ENCODE assay signal across 1 cellular context in the genomic region with DNA sequence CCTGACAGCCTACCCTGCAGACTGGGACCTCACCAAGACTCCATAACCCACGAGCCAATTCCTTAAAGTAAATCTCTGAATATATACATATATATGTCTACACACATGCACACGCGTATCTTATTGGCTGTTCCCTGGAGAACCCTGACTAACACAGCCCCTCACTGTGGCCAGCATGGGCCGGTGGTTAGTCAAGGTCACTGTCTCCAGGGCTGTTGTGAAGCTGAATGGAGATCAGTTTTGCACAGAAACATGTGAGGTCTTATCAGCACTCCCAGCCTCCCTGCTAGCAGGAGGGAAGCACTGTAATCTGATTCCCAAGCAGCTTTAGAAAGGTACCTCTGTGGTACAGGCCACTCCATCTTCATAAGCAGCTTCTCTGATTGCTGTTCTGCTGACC.
TF ChIP-seq lines count a peak whose summit lies in the region.

No MANE protein-coding gene starts in this region.

TF ChIP-seq in HepG2, 621 proteins besides CTCF, POLR2A, EP300 and RAD21 (continued from another document and continues in another):
- TF ChIP-seq ZNF44 (CRISPR knock-in tag; IDR thresholded peaks at IDR 0.05) (no peak), ARNTL (CRISPR knock-in tag; IDR thresholded peaks at IDR 0.05) (no peak), XRCC5 (optimal IDR thresholded peaks at IDR 0.05; ENCODE audit: low read length) (peak; percentile 29), SIX1 (CRISPR knock-in tag; IDR thresholded peaks at IDR 0.05; ENCODE audit: borderline replicate concordance) (peak; percentile 80; the same call in 1 of the 2 replicates), IKZF4 (CRISPR knock-in tag; IDR thresholded peaks at IDR 0.05; ENCODE audit: borderline replicate concordance, low read depth, not compliant biosample characterization) (no peak), FOXK1 (CRISPR knock-in tag; IDR thresholded peaks at IDR 0.05; ENCODE audit: borderline replicate concordance, low read depth) (no peak), MED1 (CRISPR knock-in tag; IDR thresholded peaks at IDR 0.05) (0 out of 2 replicates have a peak, but pooled peaks have one; percentile 37), FOXO1 (CRISPR knock-in tag; IDR thresholded peaks at IDR 0.05) (peak; percentile 47; the same call in 1 of the 2 replicates), SALL1 (CRISPR knock-in tag; IDR thresholded peaks at IDR 0.05) (0 out of 2 replicates have a peak, but pooled peaks have one; percentile 21), SATB2 (CRISPR knock-in tag; IDR thresholded peaks at IDR 0.05) (no peak), TAF1 (CRISPR knock-in tag; IDR thresholded peaks at IDR 0.05) (no peak), HOXA5 (CRISPR knock-in tag; IDR thresholded peaks at IDR 0.05) (no peak), SIX4 (CRISPR knock-in tag; IDR thresholded peaks at IDR 0.05) (peak; percentile 93), GATAD2A (CRISPR knock-in tag; IDR thresholded peaks at IDR 0.05) (peak; percentile 23; the same call in 1 of the 2 replicates), ZNF788 (CRISPR knock-in tag; IDR thresholded peaks at IDR 0.05; ENCODE audit: borderline replicate concordance) (0 out of 2 replicates have a peak, but pooled peaks have one; percentile 40), RNF2 (conservative IDR thresholded peaks at IDR 0.05; ENCODE audit: low read depth) (no peak), ZNF644 (CRISPR knock-in tag; IDR thresholded peaks at IDR 0.05; ENCODE audit: low read depth) (0 out of 2 replicates have a peak, but pooled peaks have one; percentile 51), KDM2A (CRISPR knock-in tag; IDR thresholded peaks at IDR 0.05; ENCODE audit: borderline replicate concordance, low read depth) (no peak), KDM1A (CRISPR knock-in tag; IDR thresholded peaks at IDR 0.05) (0 out of 2 replicates have a peak, but pooled peaks have one; percentile 19), ZNF546 (CRISPR knock-in tag; conservative IDR thresholded peaks at IDR 0.05) (no peak)
- TF ChIP-seq, protein P1, sequence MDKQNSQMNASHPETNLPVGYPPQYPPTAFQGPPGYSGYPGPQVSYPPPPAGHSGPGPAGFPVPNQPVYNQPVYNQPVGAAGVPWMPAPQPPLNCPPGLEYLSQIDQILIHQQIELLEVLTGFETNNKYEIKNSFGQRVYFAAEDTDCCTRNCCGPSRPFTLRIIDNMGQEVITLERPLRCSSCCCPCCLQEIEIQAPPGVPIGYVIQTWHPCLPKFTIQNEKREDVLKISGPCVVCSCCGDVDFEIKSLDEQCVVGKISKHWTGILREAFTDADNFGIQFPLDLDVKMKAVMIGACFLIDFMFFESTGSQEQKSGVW (CRISPR knock-in tag; IDR thresholded peaks at IDR 0.05; ENCODE audit: borderline replicate concordance), result no peak
- TF ChIP-seq, protein P2, sequence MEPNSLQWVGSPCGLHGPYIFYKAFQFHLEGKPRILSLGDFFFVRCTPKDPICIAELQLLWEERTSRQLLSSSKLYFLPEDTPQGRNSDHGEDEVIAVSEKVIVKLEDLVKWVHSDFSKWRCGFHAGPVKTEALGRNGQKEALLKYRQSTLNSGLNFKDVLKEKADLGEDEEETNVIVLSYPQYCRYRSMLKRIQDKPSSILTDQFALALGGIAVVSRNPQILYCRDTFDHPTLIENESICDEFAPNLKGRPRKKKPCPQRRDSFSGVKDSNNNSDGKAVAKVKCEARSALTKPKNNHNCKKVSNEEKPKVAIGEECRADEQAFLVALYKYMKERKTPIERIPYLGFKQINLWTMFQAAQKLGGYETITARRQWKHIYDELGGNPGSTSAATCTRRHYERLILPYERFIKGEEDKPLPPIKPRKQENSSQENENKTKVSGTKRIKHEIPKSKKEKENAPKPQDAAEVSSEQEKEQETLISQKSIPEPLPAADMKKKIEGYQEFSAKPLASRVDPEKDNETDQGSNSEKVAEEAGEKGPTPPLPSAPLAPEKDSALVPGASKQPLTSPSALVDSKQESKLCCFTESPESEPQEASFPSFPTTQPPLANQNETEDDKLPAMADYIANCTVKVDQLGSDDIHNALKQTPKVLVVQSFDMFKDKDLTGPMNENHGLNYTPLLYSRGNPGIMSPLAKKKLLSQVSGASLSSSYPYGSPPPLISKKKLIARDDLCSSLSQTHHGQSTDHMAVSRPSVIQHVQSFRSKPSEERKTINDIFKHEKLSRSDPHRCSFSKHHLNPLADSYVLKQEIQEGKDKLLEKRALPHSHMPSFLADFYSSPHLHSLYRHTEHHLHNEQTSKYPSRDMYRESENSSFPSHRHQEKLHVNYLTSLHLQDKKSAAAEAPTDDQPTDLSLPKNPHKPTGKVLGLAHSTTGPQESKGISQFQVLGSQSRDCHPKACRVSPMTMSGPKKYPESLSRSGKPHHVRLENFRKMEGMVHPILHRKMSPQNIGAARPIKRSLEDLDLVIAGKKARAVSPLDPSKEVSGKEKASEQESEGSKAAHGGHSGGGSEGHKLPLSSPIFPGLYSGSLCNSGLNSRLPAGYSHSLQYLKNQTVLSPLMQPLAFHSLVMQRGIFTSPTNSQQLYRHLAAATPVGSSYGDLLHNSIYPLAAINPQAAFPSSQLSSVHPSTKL (CRISPR knock-in tag; IDR thresholded peaks at IDR 0.05), result peak; percentile 52
- TF ChIP-seq, protein P3, sequence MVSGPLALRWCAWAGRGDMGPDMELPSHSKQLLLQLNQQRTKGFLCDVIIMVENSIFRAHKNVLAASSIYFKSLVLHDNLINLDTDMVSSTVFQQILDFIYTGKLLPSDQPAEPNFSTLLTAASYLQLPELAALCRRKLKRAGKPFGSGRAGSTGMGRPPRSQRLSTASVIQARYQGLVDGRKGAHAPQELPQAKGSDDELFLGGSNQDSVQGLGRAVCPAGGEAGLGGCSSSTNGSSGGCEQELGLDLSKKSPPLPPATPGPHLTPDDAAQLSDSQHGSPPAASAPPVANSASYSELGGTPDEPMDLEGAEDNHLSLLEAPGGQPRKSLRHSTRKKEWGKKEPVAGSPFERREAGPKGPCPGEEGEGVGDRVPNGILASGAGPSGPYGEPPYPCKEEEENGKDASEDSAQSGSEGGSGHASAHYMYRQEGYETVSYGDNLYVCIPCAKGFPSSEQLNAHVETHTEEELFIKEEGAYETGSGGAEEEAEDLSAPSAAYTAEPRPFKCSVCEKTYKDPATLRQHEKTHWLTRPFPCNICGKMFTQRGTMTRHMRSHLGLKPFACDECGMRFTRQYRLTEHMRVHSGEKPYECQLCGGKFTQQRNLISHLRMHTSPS (CRISPR knock-in tag; IDR thresholded peaks at IDR 0.05; ENCODE audit: low read depth), result no peak
- TF ChIP-seq, protein P4, sequence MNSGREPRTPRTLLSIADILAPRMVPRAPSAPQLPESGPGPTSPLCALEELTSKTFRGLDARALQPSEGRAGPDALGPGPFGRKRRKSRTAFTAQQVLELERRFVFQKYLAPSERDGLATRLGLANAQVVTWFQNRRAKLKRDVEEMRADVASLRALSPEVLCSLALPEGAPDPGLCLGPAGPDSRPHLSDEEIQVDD (CRISPR knock-in tag; IDR thresholded peaks at IDR 0.05; ENCODE audit: borderline replicate concordance), result no peak
- TF ChIP-seq, protein P5, sequence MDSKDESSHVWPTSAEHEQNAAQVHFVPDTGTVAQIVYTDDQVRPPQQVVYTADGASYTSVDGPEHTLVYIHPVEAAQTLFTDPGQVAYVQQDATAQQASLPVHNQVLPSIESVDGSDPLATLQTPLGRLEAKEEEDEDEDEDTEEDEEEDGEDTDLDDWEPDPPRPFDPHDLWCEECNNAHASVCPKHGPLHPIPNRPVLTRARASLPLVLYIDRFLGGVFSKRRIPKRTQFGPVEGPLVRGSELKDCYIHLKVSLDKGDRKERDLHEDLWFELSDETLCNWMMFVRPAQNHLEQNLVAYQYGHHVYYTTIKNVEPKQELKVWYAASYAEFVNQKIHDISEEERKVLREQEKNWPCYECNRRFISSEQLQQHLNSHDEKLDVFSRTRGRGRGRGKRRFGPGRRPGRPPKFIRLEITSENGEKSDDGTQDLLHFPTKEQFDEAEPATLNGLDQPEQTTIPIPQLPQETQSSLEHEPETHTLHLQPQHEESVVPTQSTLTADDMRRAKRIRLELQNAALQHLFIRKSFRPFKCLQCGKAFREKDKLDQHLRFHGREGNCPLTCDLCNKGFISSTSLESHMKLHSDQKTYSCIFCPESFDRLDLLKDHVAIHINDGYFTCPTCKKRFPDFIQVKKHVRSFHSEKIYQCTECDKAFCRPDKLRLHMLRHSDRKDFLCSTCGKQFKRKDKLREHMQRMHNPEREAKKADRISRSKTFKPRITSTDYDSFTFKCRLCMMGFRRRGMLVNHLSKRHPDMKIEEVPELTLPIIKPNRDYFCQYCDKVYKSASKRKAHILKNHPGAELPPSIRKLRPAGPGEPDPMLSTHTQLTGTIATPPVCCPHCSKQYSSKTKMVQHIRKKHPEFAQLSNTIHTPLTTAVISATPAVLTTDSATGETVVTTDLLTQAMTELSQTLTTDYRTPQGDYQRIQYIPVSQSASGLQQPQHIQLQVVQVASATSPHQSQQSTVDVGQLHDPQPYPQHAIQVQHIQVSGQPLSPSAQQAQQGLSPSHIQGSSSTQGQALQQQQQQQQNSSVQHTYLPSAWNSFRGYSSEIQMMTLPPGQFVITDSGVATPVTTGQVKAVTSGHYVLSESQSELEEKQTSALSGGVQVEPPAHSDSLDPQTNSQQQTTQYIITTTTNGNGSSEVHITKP (CRISPR knock-in tag; IDR thresholded peaks at IDR 0.05; ENCODE audit: low read depth), result peak; percentile 75
- TF ChIP-seq, protein P6, sequence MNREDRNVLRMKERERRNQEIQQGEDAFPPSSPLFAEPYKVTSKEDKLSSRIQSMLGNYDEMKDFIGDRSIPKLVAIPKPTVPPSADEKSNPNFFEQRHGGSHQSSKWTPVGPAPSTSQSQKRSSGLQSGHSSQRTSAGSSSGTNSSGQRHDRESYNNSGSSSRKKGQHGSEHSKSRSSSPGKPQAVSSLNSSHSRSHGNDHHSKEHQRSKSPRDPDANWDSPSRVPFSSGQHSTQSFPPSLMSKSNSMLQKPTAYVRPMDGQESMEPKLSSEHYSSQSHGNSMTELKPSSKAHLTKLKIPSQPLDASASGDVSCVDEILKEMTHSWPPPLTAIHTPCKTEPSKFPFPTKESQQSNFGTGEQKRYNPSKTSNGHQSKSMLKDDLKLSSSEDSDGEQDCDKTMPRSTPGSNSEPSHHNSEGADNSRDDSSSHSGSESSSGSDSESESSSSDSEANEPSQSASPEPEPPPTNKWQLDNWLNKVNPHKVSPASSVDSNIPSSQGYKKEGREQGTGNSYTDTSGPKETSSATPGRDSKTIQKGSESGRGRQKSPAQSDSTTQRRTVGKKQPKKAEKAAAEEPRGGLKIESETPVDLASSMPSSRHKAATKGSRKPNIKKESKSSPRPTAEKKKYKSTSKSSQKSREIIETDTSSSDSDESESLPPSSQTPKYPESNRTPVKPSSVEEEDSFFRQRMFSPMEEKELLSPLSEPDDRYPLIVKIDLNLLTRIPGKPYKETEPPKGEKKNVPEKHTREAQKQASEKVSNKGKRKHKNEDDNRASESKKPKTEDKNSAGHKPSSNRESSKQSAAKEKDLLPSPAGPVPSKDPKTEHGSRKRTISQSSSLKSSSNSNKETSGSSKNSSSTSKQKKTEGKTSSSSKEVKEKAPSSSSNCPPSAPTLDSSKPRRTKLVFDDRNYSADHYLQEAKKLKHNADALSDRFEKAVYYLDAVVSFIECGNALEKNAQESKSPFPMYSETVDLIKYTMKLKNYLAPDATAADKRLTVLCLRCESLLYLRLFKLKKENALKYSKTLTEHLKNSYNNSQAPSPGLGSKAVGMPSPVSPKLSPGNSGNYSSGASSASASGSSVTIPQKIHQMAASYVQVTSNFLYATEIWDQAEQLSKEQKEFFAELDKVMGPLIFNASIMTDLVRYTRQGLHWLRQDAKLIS (CRISPR knock-in tag; IDR thresholded peaks at IDR 0.05), result no peak
- TF ChIP-seq, protein P7, sequence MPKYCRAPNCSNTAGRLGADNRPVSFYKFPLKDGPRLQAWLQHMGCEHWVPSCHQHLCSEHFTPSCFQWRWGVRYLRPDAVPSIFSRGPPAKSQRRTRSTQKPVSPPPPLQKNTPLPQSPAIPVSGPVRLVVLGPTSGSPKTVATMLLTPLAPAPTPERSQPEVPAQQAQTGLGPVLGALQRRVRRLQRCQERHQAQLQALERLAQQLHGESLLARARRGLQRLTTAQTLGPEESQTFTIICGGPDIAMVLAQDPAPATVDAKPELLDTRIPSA (CRISPR knock-in tag; IDR thresholded peaks at IDR 0.05; ENCODE audit: borderline replicate concordance), result no peak
- TF ChIP-seq, protein P8, sequence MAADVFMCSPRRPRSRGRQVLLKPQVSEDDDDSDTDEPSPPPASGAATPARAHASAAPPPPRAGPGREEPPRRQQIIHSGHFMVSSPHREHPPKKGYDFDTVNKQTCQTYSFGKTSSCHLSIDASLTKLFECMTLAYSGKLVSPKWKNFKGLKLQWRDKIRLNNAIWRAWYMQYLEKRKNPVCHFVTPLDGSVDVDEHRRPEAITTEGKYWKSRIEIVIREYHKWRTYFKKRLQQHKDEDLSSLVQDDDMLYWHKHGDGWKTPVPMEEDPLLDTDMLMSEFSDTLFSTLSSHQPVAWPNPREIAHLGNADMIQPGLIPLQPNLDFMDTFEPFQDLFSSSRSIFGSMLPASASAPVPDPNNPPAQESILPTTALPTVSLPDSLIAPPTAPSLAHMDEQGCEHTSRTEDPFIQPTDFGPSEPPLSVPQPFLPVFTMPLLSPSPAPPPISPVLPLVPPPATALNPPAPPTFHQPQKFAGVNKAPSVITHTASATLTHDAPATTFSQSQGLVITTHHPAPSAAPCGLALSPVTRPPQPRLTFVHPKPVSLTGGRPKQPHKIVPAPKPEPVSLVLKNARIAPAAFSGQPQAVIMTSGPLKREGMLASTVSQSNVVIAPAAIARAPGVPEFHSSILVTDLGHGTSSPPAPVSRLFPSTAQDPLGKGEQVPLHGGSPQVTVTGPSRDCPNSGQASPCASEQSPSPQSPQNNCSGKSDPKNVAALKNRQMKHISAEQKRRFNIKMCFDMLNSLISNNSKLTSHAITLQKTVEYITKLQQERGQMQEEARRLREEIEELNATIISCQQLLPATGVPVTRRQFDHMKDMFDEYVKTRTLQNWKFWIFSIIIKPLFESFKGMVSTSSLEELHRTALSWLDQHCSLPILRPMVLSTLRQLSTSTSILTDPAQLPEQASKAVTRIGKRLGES (CRISPR knock-in tag; IDR thresholded peaks at IDR 0.05; ENCODE audit: borderline replicate concordance), result no peak
- TF ChIP-seq, protein P9, sequence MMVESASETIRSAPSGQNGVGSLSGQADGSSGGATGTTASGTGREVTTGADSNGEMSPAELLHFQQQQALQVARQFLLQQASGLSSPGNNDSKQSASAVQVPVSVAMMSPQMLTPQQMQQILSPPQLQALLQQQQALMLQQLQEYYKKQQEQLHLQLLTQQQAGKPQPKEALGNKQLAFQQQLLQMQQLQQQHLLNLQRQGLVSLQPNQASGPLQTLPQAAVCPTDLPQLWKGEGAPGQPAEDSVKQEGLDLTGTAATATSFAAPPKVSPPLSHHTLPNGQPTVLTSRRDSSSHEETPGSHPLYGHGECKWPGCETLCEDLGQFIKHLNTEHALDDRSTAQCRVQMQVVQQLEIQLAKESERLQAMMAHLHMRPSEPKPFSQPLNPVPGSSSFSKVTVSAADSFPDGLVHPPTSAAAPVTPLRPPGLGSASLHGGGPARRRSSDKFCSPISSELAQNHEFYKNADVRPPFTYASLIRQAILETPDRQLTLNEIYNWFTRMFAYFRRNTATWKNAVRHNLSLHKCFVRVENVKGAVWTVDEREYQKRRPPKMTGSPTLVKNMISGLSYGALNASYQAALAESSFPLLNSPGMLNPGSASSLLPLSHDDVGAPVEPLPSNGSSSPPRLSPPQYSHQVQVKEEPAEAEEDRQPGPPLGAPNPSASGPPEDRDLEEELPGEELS (CRISPR knock-in tag; IDR thresholded peaks at IDR 0.05), result 0 out of 2 replicates have a peak, but pooled peaks have one; percentile 10
